ENCODE assay signal across 8 cellular contexts in genomic region chrX:153934473-153935325, GRCh38. TPM values are rescaled to one million over a fixed set of nuclear protein-coding genes. Genes with fewer than 3 reads are reported as not detected.
A peak's percentile ranks its signal among the peaks of the same experiment; 100 is the strongest.
DNase-seq lines count a peak whose midpoint lies in the region; ATAC-seq and TF ChIP-seq lines count a peak whose summit lies in the region.

Gene NAA10, minus strand, starts transcription at chrX:153935037. Its CDS starts 133 bp downstream, at chrX:153934904.

- H3K4me1 Mint-ChIP-seq in activated T-helper 17 cell treated with anti-CD3 and anti-CD28 coated beads, Interleukin-2, amount 50 U/mL, for 72 hours: peaks cover 6% of the 10 kb centered on the region
- H3K4me1 Mint-ChIP-seq in naive B cell: peaks cover 20 to 36% (median 21%) of the 10 kb centered on the region in 3 donors

- DNase-seq in D341Med (ENCODE audit: low spot score): peak; percentile 94
- DNase-seq in HL-60 (ENCODE audit: low read depth in 1 of 2, low spot score in 1 of 2): peak; percentile 50 to 58
- peak; percentile 83 for DNase-seq in PC-3
- peak; percentile 63 for DNase-seq in fibroblast of mammary gland (ENCODE audit: low read depth)
- peak; percentile 63 for DNase-seq in naive B cell

- CTCF ChIA-PET in PC-3 (lab: Charles Lee): interaction anchor here (0.8 to 1.2 kb wide), 2 partner anchors 11 to 12 kb away, joined by 4 to 6 read pairs; no protein-coding TSS in a partner anchor

- H3K36me3 Mint-ChIP-seq in activated T-helper 17 cell treated with anti-CD3 and anti-CD28 coated beads, Interleukin-2, amount 50 U/mL, for 72 hours (ENCODE audit: low read depth): peaks cover 37% of the 10 kb centered on the region
- peaks cover 0 to 11% of the 10 kb centered on the region in 2 donors for H3K36me3 Mint-ChIP-seq in naive B cell

- H3K4me3 ChIP-seq in HL-60 (replicated peaks; ENCODE audit: insufficient read depth, low read length) (peak within 1 kb of the TSS; percentile 76), PC-3 (ENCODE audit: low read length) (peak within 1 kb of the TSS; percentile 99), fibroblast of mammary gland (ENCODE audit: control insufficient read depth, low read depth, low read length) (peak within 1 kb of the TSS; percentile 78)

- no peak for TF ChIP-seq CTCF in HL-60 (IDR thresholded peaks at IDR 0.05; ENCODE audit: insufficient read depth, low read length)
- TF ChIP-seq CTCF in PC-3 (conservative IDR thresholded peaks at IDR 0.05; ENCODE audit: low read depth, low read length): no peak
- no peak for TF ChIP-seq CTCF in fibroblast of mammary gland (conservative IDR thresholded peaks at IDR 0.05; ENCODE audit: control insufficient read depth, insufficient read depth, low read depth, low read length)

- H3K27ac Mint-ChIP-seq in activated T-helper 17 cell treated with anti-CD3 and anti-CD28 coated beads, Interleukin-2, amount 50 U/mL, for 72 hours: peak within 1 kb of the TSS; percentile 41
- peak within 1 kb of the TSS; percentile 69 to 94 (median 81) for H3K27ac Mint-ChIP-seq in naive B cell

- peak within 1 kb of the TSS; percentile 79 for H3K4me3 Mint-ChIP-seq in activated T-helper 17 cell treated with anti-CD3 and anti-CD28 coated beads, Interleukin-2, amount 50 U/mL, for 72 hours
- peak within 1 kb of the TSS; percentile 78 to 92 (median 88) for H3K4me3 Mint-ChIP-seq in naive B cell

- peak; percentile 92 for ATAC-seq in GM19463 (IDR thresholded peaks at IDR 0.05; ENCODE audit: unreplicated experiment)
- ATAC-seq in PC-3: peak; percentile 98
- ATAC-seq in activated T-helper 17 cell treated with anti-CD3 and anti-CD28 coated beads, Interleukin-2, amount 50 U/mL, for 72 hours (replicated peaks): peak; percentile 98
- ATAC-seq in naive B cell (ENCODE audit: low read depth in 2 of 2): peak; percentile 73 to 80

- no TSS peak for BruUV-seq in PC-3 (replicated peaks; lab: Mats Ljungman, UMichigan)

- H3K9me2 ChIP-seq in PC-3 (replicated peaks; ENCODE audit: low read length): no peaks in the 10 kb centered on the region

- no peaks in the 10 kb centered on the region for H3K9me3 Mint-ChIP-seq in activated T-helper 17 cell treated with anti-CD3 and anti-CD28 coated beads, Interleukin-2, amount 50 U/mL, for 72 hours
- peaks cover 0 to 6% (median 0%) of the 10 kb centered on the region in 7 donors for H3K9me3 Mint-ChIP-seq in naive B cell

- H3K9me3 ChIP-seq in PC-3 (ENCODE audit: low read length): no peaks in the 10 kb centered on the region

- H3K27me3 Mint-ChIP-seq in activated T-helper 17 cell treated with anti-CD3 and anti-CD28 coated beads, Interleukin-2, amount 50 U/mL, for 72 hours: no peaks in the 10 kb centered on the region
- no peaks in the 10 kb centered on the region for H3K27me3 Mint-ChIP-seq in naive B cell

- H3K4me1 ChIP-seq in PC-3 (ENCODE audit: insufficient read depth, low read length): peaks cover 5% of the 10 kb centered on the region; the same call in 1 of the 2 replicates

- peaks cover 32% of the 10 kb centered on the region for H3K79me2 ChIP-seq in PC-3 (ENCODE audit: low read length)

- H3K4me2 ChIP-seq in PC-3 (ENCODE audit: low read length): peak within 1 kb of the TSS; percentile 96

- no peaks in the 10 kb centered on the region for H3F3A ChIP-seq in PC-3 (ENCODE audit: low read length, unreplicated experiment)

- peak within 1 kb of the TSS; percentile 97 for H3K9ac ChIP-seq in PC-3 (ENCODE audit: low read length)

- peaks cover 11% of the 10 kb centered on the region for H3K36me3 ChIP-seq in PC-3 (ENCODE audit: low read depth, low read length)

- intact Hi-C loops in PC-3 (cut with micrococcal nuclease): no loop called here

- H2AFZ ChIP-seq in PC-3 (ENCODE audit: low read length): peak within 1 kb of the TSS; percentile 69

- H3K27me3 ChIP-seq in HL-60 (ENCODE audit: insufficient read depth, poor library complexity, severe bottlenecking): no peaks in the 10 kb centered on the region
- H3K27me3 ChIP-seq in PC-3 (ENCODE audit: low read length): no peaks in the 10 kb centered on the region

- POLR2A ChIA-PET in PC-3 (lab: Charles Lee; ENCODE audit: unreplicated experiment): no interaction called here

- H4K20me1 ChIP-seq in PC-3 (ENCODE audit: low read length): no peaks in the 10 kb centered on the region

- H3K27ac ChIP-seq in HL-60 (replicated peaks) (peak within 1 kb of the TSS; percentile 74), PC-3 (ENCODE audit: low read length) (no peak within 1 kb of the TSS), temporal lobe (ENCODE audit: low read depth, low read length) (no peak within 1 kb of the TSS)

RNA-seq across cellular contexts. Expression of gene NAA10, which starts in this region (rescaled TPM):
- total RNA-seq in PC-3 (2014; rRNA removed) (169 and 172 TPM in 2 replicates), temporal lobe (18.7 TPM)
- 100 to 1,000 TPM in 1 of 2 donors, 10 to 100 TPM in 1; 74.7 to 146 TPM for total RNA-seq in activated T-helper 17 cell treated with anti-CD3 and anti-CD28 coated beads, Interleukin-2, amount 50 U/mL, for 72 hours
- 10 to 100 TPM; 52.6 to 98.7 (median 61.0) TPM for polyA plus RNA-seq in naive B cell (ENCODE audit: low read depth in 6 of 6)
